Comparison of ENCODE assay signal across 1 cellular context in the genomic region with DNA sequence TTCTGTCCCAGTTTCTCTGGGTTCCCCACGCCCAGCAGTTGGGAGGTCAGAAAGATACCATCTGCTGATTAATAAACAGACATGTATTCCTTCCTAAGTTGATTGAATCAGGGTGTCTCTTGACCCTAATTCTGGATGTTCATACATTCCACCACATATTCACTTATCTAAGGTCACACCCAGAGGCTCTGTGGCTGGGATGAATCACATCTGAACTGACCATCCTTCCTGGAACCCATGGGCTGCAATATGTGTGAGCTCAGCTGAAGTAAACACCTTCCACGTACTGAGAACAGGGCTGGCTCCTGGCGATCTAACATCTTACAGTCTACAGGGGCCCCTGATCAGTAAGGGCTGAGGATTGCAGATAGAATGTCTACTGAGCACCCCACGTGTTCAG.
TF ChIP-seq lines count a peak whose summit lies in the region.

No MANE protein-coding gene starts in this region.

TF ChIP-seq in SK-N-SH, 30 proteins besides CTCF, POLR2A, EP300 and RAD21 (continued from another document):
- TF ChIP-seq, protein P1, sequence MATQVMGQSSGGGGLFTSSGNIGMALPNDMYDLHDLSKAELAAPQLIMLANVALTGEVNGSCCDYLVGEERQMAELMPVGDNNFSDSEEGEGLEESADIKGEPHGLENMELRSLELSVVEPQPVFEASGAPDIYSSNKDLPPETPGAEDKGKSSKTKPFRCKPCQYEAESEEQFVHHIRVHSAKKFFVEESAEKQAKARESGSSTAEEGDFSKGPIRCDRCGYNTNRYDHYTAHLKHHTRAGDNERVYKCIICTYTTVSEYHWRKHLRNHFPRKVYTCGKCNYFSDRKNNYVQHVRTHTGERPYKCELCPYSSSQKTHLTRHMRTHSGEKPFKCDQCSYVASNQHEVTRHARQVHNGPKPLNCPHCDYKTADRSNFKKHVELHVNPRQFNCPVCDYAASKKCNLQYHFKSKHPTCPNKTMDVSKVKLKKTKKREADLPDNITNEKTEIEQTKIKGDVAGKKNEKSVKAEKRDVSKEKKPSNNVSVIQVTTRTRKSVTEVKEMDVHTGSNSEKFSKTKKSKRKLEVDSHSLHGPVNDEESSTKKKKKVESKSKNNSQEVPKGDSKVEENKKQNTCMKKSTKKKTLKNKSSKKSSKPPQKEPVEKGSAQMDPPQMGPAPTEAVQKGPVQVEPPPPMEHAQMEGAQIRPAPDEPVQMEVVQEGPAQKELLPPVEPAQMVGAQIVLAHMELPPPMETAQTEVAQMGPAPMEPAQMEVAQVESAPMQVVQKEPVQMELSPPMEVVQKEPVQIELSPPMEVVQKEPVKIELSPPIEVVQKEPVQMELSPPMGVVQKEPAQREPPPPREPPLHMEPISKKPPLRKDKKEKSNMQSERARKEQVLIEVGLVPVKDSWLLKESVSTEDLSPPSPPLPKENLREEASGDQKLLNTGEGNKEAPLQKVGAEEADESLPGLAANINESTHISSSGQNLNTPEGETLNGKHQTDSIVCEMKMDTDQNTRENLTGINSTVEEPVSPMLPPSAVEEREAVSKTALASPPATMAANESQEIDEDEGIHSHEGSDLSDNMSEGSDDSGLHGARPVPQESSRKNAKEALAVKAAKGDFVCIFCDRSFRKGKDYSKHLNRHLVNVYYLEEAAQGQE (IDR thresholded peaks at IDR 0.05; ENCODE audit: low read depth, low read length): no peak
- TF ChIP-seq EZH2phosphoT487 (IDR thresholded peaks at IDR 0.05; ENCODE audit: borderline replicate concordance, low read depth) (no peak), FOXM1 (IDR thresholded peaks at IDR 0.05; ENCODE audit: low read depth) (no peak), TEAD4 (IDR thresholded peaks at IDR 0.05; ENCODE audit: borderline replicate concordance, insufficient read depth) (no peak), FOXJ3 (CRISPR knock-in tag; IDR thresholded peaks at IDR 0.05) (no peak), RCOR1 (IDR thresholded peaks at IDR 0.05; ENCODE audit: low read length) (no peak), RXRA (IDR thresholded peaks at IDR 0.05; ENCODE audit: borderline replicate concordance, low read depth) (no peak), JUND (IDR thresholded peaks at IDR 0.05) (no peak), NRF1 (IDR thresholded peaks at IDR 0.05; ENCODE audit: low read depth, low read length) (no peak), FOSL2 (IDR thresholded peaks at IDR 0.05; ENCODE audit: borderline replicate concordance, low read depth) (no peak)
- TF ChIP-seq, protein P2, sequence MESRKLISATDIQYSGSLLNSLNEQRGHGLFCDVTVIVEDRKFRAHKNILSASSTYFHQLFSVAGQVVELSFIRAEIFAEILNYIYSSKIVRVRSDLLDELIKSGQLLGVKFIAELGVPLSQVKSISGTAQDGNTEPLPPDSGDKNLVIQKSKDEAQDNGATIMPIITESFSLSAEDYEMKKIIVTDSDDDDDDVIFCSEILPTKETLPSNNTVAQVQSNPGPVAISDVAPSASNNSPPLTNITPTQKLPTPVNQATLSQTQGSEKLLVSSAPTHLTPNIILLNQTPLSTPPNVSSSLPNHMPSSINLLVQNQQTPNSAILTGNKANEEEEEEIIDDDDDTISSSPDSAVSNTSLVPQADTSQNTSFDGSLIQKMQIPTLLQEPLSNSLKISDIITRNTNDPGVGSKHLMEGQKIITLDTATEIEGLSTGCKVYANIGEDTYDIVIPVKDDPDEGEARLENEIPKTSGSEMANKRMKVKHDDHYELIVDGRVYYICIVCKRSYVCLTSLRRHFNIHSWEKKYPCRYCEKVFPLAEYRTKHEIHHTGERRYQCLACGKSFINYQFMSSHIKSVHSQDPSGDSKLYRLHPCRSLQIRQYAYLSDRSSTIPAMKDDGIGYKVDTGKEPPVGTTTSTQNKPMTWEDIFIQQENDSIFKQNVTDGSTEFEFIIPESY (IDR thresholded peaks at IDR 0.05; ENCODE audit: borderline replicate concordance, low read depth): no peak
- TF ChIP-seq, protein P3, sequence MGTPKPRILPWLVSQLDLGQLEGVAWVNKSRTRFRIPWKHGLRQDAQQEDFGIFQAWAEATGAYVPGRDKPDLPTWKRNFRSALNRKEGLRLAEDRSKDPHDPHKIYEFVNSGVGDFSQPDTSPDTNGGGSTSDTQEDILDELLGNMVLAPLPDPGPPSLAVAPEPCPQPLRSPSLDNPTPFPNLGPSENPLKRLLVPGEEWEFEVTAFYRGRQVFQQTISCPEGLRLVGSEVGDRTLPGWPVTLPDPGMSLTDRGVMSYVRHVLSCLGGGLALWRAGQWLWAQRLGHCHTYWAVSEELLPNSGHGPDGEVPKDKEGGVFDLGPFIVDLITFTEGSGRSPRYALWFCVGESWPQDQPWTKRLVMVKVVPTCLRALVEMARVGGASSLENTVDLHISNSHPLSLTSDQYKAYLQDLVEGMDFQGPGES (IDR thresholded peaks at IDR 0.05; ENCODE audit: low read depth, low read length): no peak
